In genomic region chr3:22887664-22888291, GRCh38 we compare ENCODE assay signal across 1 cellular context.
TF ChIP-seq lines count a peak whose summit lies in the region.

No MANE protein-coding gene starts in this region.

TF ChIP-seq in H1, 55 proteins besides CTCF, POLR2A, EP300 and RAD21 (continued from another document):
- no peak for TF ChIP-seq CHD7 (IDR thresholded peaks at IDR 0.05; ENCODE audit: insufficient replicate concordance, low read length)
- no peak for TF ChIP-seq SIRT6 (IDR thresholded peaks at IDR 0.05; ENCODE audit: low read length)
- no peak for TF ChIP-seq SP4 (IDR thresholded peaks at IDR 0.05; ENCODE audit: low read length)
- TF ChIP-seq FOSL1 (IDR thresholded peaks at IDR 0.05; ENCODE audit: insufficient read depth, low read depth, low read length), result no peak
